Comparison of ENCODE assay signal across 8 cellular contexts in genomic region chr17:82668631-82669099, GRCh38. TPM values are rescaled to one million over a fixed set of nuclear protein-coding genes. Genes with fewer than 3 reads are reported as not detected.
DNase-seq lines count a peak whose midpoint lies in the region; TF ChIP-seq lines count a peak whose summit lies in the region.

No MANE protein-coding gene starts in this region.

- peak; percentile 45 for TF ChIP-seq CTCF in epithelial cell of esophagus (IDR thresholded peaks at IDR 0.05; ENCODE audit: insufficient read depth, low read depth, low read length, missing control alignments)

- no peak overlapping the region for H3K4me3 ChIP-seq in epithelial cell of esophagus (ENCODE audit: low read length)

- H3K27ac ChIP-seq in temporal lobe (ENCODE audit: low read depth, low read length) = peak overlapping the region; percentile 51

- DNase-seq in Caki2 (ENCODE audit: low read depth) (peak; percentile 62), HuH-7.5 (ENCODE audit: low spot score) (peak; percentile 86), epithelial cell of esophagus (ENCODE audit: low read depth) (peak; percentile 62), mucosa of gallbladder (ENCODE audit: low spot score) (peak; percentile 60), NCI-H1417 treated with DMSO at 0.1 percent for 48 hours (lab: John Stamatoyannopoulos, UW) (no peak), NCI-H2171 (lab: John Stamatoyannopoulos, UW) (no peak)
- peak; percentile 72 for DNase-seq in activated CD4-positive, alpha-beta T cell treated with anti-CD3 and anti-CD28 coated beads for 48 hours

- in situ Hi-C loops in Caki2 (cut with HindIII; ENCODE audit: low pct_unique_long_range_greater_than_20kb, low sequenced_read_pairs) = no loop called here

RNA-seq across cellular contexts. Expression of gene WDR45B, which starts 20.4 kb away (rescaled TPM):
- total RNA-seq in Caki2 (2014; rRNA removed; shearing (Covaris generic); ENCODE audit: low replicate concordance) = 159 and 174 TPM in 2 replicates
- total RNA-seq in mucosa of gallbladder (86.6 TPM), temporal lobe (43.0 TPM)

RNA-seq across cellular contexts. Expression of gene RAB40B, which starts 29.8 kb away (rescaled TPM):
- total RNA-seq in Caki2 (2014; rRNA removed; shearing (Covaris generic); ENCODE audit: low replicate concordance) = 37.9 and 83.6 TPM in 2 replicates
- 27.6 TPM for total RNA-seq in mucosa of gallbladder
- 13.0 TPM for total RNA-seq in temporal lobe

RNA-seq across cellular contexts. Expression of gene FN3KRP, which starts 47.8 kb away (rescaled TPM):
- 65.9 and 106 TPM in 2 replicates for total RNA-seq in Caki2 (2014; rRNA removed; shearing (Covaris generic); ENCODE audit: low replicate concordance)
- total RNA-seq in mucosa of gallbladder (38.5 TPM), temporal lobe (25.6 TPM)

Comparison
In these comparisons a context has a peak if more than half of its experiments do, and no peak if none do; other contexts are left out.
1. DNase-seq: peak in Caki2 (single experiment), HuH-7.5 (single experiment), activated CD4-positive, alpha-beta T cell treated with anti-CD3 and anti-CD28 coated beads for 48 hours (single experiment), epithelial cell of esophagus (single experiment) and mucosa of gallbladder (single experiment); none in NCI-H1417 treated with DMSO at 0.1 percent for 48 hours (single experiment) and NCI-H2171 (single experiment).